ENCODE assay signal across 22 cellular contexts in genomic region chr6:13661647-13662046, GRCh38.
"Had no signal": no experiment of that assay in that cellular context is flagged by ENCODE, and none has a peak within 500 bp of the region (broad histone marks: within the 10 kb centered on the region; RNA-seq: fewer than 3 reads in every experiment).

No MANE protein-coding gene starts in this region.

- DNase-seq: activated CD4-positive, alpha-beta T cell treated with anti-CD3 and anti-CD28 coated beads, Interleukin-2, amount 50 U/mL, for 1 hour; activated CD4-positive, CD25-positive, alpha-beta regulatory T cell treated with anti-CD3 and anti-CD28 coated beads, Interleukin-2, amount 50 U/mL, for 72 hours; activated CD8-positive, alpha-beta T cell treated with anti-CD3 and anti-CD28 coated beads, Interleukin-2, amount 10 ng/mL, durations not matched to agents 7 days and 5 days; activated naive CD4-positive, alpha-beta T cell; erythroblast; foreskin fibroblast; heart right ventricle; islet precursor cell; left cardiac atrium; mesenchymal stem cell; mucosa of descending colon; posterior cingulate gyrus; stimulated activated CD4-positive, alpha-beta T cell treated with anti-CD3 and anti-CD28 coated beads, Interleukin-15, amount 100 ng/mL, for 24 hours; stomach; trophoblast cell; uterus had no signal

- H3K27ac Mint-ChIP-seq: activated CD8-positive, alpha-beta T cell treated with anti-CD3 and anti-CD28 coated beads, Interleukin-2, amount 10 ng/mL, durations not matched to agents 7 days and 5 days; activated T-helper 2 cell treated with anti-CD3 and anti-CD28 coated beads, Interferon-gamma antibody, Interleukin-2, Interleukin-4, amounts not matched to agents 10 μg/mL and 5 μg/mL and 100 μg/mL, durations not matched to agents 14 hours and 24 hours and 36 hours; neural progenitor cell; stimulated activated memory B cell treated with anti-CD40 and anti-IgM and Interleukin-4, amounts not matched to agents 10 μg/mL and 1 μg/mL and 100 μg/mL, for 72 hours had no signal

- H3K9me3 ChIP-seq: heart right ventricle, mucosa of descending colon, stomach, uterus had no signal

- H3K27me3 Mint-ChIP-seq: stimulated activated memory B cell treated with anti-CD40 and anti-IgM and Interleukin-4, amounts not matched to agents 10 μg/mL and 1 μg/mL and 100 μg/mL, for 72 hours had no signal

- H3K27ac ChIP-seq: heart right ventricle, stomach, uterus, VCaP had no signal

- H3K4me1 Mint-ChIP-seq: neural progenitor cell had no signal

- H3K27me3 ChIP-seq: heart right ventricle, neural progenitor cell, stomach, uterus had no signal

- H3K4me3 ChIP-seq: heart right ventricle, mucosa of descending colon, neural progenitor cell, smooth muscle cell, stomach, uterus had no signal

- H3K4me3 Mint-ChIP-seq: activated CD8-positive, alpha-beta T cell treated with anti-CD3 and anti-CD28 coated beads, Interleukin-2, amount 10 ng/mL, durations not matched to agents 7 days and 5 days; neural progenitor cell; stimulated activated memory B cell treated with anti-CD40 and anti-IgM and Interleukin-4, amounts not matched to agents 10 μg/mL and 1 μg/mL and 100 μg/mL, for 72 hours had no signal

- H3K9me3 Mint-ChIP-seq: activated T-helper 2 cell treated with anti-CD3 and anti-CD28 coated beads, Interferon-gamma antibody, Interleukin-2, Interleukin-4, amounts not matched to agents 10 μg/mL and 5 μg/mL and 100 μg/mL, durations not matched to agents 14 hours and 24 hours and 36 hours; stimulated activated memory B cell treated with anti-CD40 and anti-IgM and Interleukin-4, amounts not matched to agents 10 μg/mL and 1 μg/mL and 100 μg/mL, for 72 hours had no signal

- ATAC-seq: activated CD8-positive, alpha-beta T cell treated with anti-CD3 and anti-CD28 coated beads, Interleukin-2, amount 10 ng/mL, durations not matched to agents 7 days and 5 days; left cardiac atrium; mucosa of descending colon; sciatic nerve; stimulated activated memory B cell treated with anti-CD40 and anti-IgM and Interleukin-4, amounts not matched to agents 10 μg/mL and 1 μg/mL and 100 μg/mL, for 72 hours had no signal

- H3K36me3 ChIP-seq: neural progenitor cell, stomach, uterus had no signal
